ENCODE assay signal across 12 cellular contexts in genomic region chr12:133203344-133204263, GRCh38. TPM values are rescaled to one million over a fixed set of nuclear protein-coding genes. Genes with fewer than 3 reads are reported as not detected.
DNase-seq lines count a peak whose midpoint lies in the region; ATAC-seq, FAIRE-seq and TF ChIP-seq lines count a peak whose summit lies in the region.
"Had no signal": no experiment of that assay in that cellular context is flagged by ENCODE, and none has a peak within 500 bp of the region (broad histone marks: within the 10 kb centered on the region; RNA-seq: fewer than 3 reads in every experiment).

No MANE protein-coding gene starts in this region.

- no peak overlapping the region for H3K4me2 ChIP-seq in K562 (ENCODE audit: insufficient read depth, low read length)
- H3K4me2 ChIP-seq: SK-N-SH had no signal

- TF ChIP-seq CTCF in CD8-positive, alpha-beta T cell (IDR thresholded peaks at IDR 0.05): no peak
- no peak for TF ChIP-seq CTCF in HEK293 (tag by site-specific recombination; IDR thresholded peaks at IDR 0.05)
- no peak for TF ChIP-seq CTCF in K562 (IDR thresholded peaks at IDR 0.05 in 2 of 3, conservative IDR thresholded peaks at IDR 0.05 in 1 of 3; ENCODE audit: insufficient read depth in 2 of 3, low read depth in 1 of 3, low read length in 3 of 3)
- TF ChIP-seq CTCF in ovary (IDR thresholded peaks at IDR 0.05): no peak

- BruUV-seq in K562 (replicated peaks; lab: Mats Ljungman, UMichigan): no TSS peak

- DNase-seq in CD8-positive, alpha-beta T cell: no peak
- DNase-seq in K562 (ENCODE audit: extremely low read depth in 1 of 4, low spot score in 3 of 4) (no peak), ovary (no peak), MV-4-11 (lab: John Stamatoyannopoulos, UW) (no peak), NCI-H524 (lab: John Stamatoyannopoulos, UW) (no peak)
- DNase-seq: lower lobe of right lung, SK-N-SH had no signal

- H3K27ac Mint-ChIP-seq in CD8-positive, alpha-beta T cell: no peak overlapping the region

- CTCF ChIA-PET in CD8-positive, alpha-beta T cell (lab: Charles Lee): interaction anchor here (1.0 kb wide), 1 partner anchor 15 kb away, joined by 3 read pairs; no protein-coding TSS in a partner anchor
- CTCF ChIA-PET in HEK293 (lab: Yijun Ruan, JAX): interaction anchor here (0.5 kb wide), 1 partner anchor 299 kb away, joined by 3 read pairs; no protein-coding TSS in a partner anchor
- CTCF ChIA-PET in K562 (lab: Yijun Ruan, JAX; ENCODE audit: low intra/inter-chr PET ratio): no interaction called here

- H3K27ac ChIP-seq in CD8-positive, alpha-beta T cell (ENCODE audit: low read depth, low read length): no peak overlapping the region
- H3K27ac ChIP-seq in HEK293 (ENCODE audit: extremely low read depth, low read depth, low read length) (no peak overlapping the region), K562 (ENCODE audit: extremely low read depth, low read depth, low read length) (no peak overlapping the region), muscle layer of colon (ENCODE audit: low read depth, low read length) (no peak overlapping the region), ovary (no peak overlapping the region)
- H3K27ac ChIP-seq: esophagus muscularis mucosa, lower lobe of right lung had no signal

- no peaks in the 10 kb centered on the region for H3K4me1 ChIP-seq in CD8-positive, alpha-beta T cell (ENCODE audit: insufficient read depth, low read length)
- H3K4me1 ChIP-seq in HEK293 (ENCODE audit: control insufficient read depth, insufficient read depth, low read length): no peaks in the 10 kb centered on the region
- no peaks in the 10 kb centered on the region for H3K4me1 ChIP-seq in K562 (replicated peaks in 1 of 2; ENCODE audit: control insufficient read depth in 2 of 2, insufficient read depth in 2 of 2, low read length in 2 of 2)
- H3K4me1 ChIP-seq in muscle layer of colon (ENCODE audit: insufficient read depth, low read length): no peaks in the 10 kb centered on the region
- H3K4me1 ChIP-seq in ovary (ENCODE audit: insufficient read depth): no peaks in the 10 kb centered on the region
- H3K4me1 ChIP-seq: esophagus muscularis mucosa, lower lobe of right lung had no signal

- POLR2A ChIA-PET in CD8-positive, alpha-beta T cell (lab: Charles Lee): interaction anchor here (0.9 kb wide), 1 partner anchor 146 kb away, joined by 3 read pairs; no protein-coding TSS in a partner anchor
- POLR2A ChIA-PET in HEK293 (lab: Yijun Ruan, JAX) (no interaction called here), K562 (lab: Yijun Ruan, JAX) (no interaction called here)

- H3K9me3 ChIP-seq in CD8-positive, alpha-beta T cell (ENCODE audit: low read length): peaks cover 66% of the 10 kb centered on the region
- H3K9me3 ChIP-seq in HEK293 (ENCODE audit: control insufficient read depth, insufficient read depth, low read depth, low read length): no peaks in the 10 kb centered on the region
- peaks cover 44% of the 10 kb centered on the region for H3K9me3 ChIP-seq in K562 (replicated peaks; ENCODE audit: control insufficient read depth, insufficient read depth, low read depth, low read length)
- H3K9me3 ChIP-seq in muscle layer of colon (ENCODE audit: low read length): peaks cover 65% of the 10 kb centered on the region
- H3K9me3 ChIP-seq in ovary: peaks cover 38 to 51% of the 10 kb centered on the region in 2 donors

- in situ Hi-C loops in K562 (cut with MboI): no loop called here

- no peak for TF ChIP-seq EP300 in K562 (IDR thresholded peaks at IDR 0.05; ENCODE audit: low read length)
- no peak for TF ChIP-seq EP300 in ovary (IDR thresholded peaks at IDR 0.05)

- H3K36me3 ChIP-seq in CD8-positive, alpha-beta T cell (ENCODE audit: insufficient read depth, low read length): peaks cover 29% of the 10 kb centered on the region
- peaks cover 0 to 30% of the 10 kb centered on the region in 2 experiments; a peak in 2 of 3 replicates for H3K36me3 ChIP-seq in HEK293 (ENCODE audit: control insufficient read depth in 2 of 2, insufficient read depth in 1 of 2, low read length in 2 of 2)
- peaks cover 23% of the 10 kb centered on the region for H3K36me3 ChIP-seq in K562 (ENCODE audit: control insufficient read depth, insufficient read depth, low read length)
- peaks cover 37% of the 10 kb centered on the region for H3K36me3 ChIP-seq in muscle layer of colon (ENCODE audit: insufficient read depth, low read length)
- H3K36me3 ChIP-seq in ovary: no peaks in the 10 kb centered on the region

- FAIRE-seq in K562 (lab: Jason Lieb, UNC): no peak

- H2AFZ ChIP-seq in K562 (ENCODE audit: low read depth, low read length): no peak overlapping the region

- H3K9ac ChIP-seq in K562 (ENCODE audit: insufficient read depth in 1 of 2, low read depth in 2 of 2, low read length in 2 of 2): no peak overlapping the region
- no peak overlapping the region for H3K9ac ChIP-seq in muscle layer of colon (ENCODE audit: low read length)
- H3K9ac ChIP-seq: SK-N-SH had no signal

- H3K27me3 Mint-ChIP-seq in CD8-positive, alpha-beta T cell (ENCODE audit: low read depth): no peaks in the 10 kb centered on the region

- H3K9me3 Mint-ChIP-seq in CD8-positive, alpha-beta T cell: peaks cover 54% of the 10 kb centered on the region

- ATAC-seq in CD8-positive, alpha-beta T cell: no peak
- no peak for ATAC-seq in K562
- ATAC-seq in HG03565 (IDR thresholded peaks at IDR 0.05; ENCODE audit: unreplicated experiment): no peak
- ATAC-seq: lower lobe of right lung had no signal

- H3K4me3 ChIP-seq in CD8-positive, alpha-beta T cell (ENCODE audit: low read depth, low read length): peak overlapping the region; percentile 6
- H3K4me3 ChIP-seq in HEK293 (ENCODE audit: low read depth, low read length) (no peak overlapping the region), K562 (no peak overlapping the region), muscle layer of colon (ENCODE audit: low read depth in 1 of 2, low read length in 2 of 2) (peak overlapping the region; percentile 11 to 51), ovary (no peak overlapping the region)
- H3K4me3 ChIP-seq: esophagus muscularis mucosa, lower lobe of right lung had no signal

- no peaks in the 10 kb centered on the region for H3K9me1 ChIP-seq in K562 (ENCODE audit: control insufficient read depth, insufficient read depth, low read length)

- intact Hi-C loops in CD8-positive, alpha-beta T cell (cut with DNase I, micrococcal nuclease): no loop called here
- intact Hi-C loops in K562 (cut with micrococcal nuclease) (no loop called here), ovary (cut with DNase I) (no loop called here)

- no peak for TF ChIP-seq POLR2A in K562 (conservative IDR thresholded peaks at IDR 0.05)
- TF ChIP-seq POLR2A in ovary (IDR thresholded peaks at IDR 0.05): no peak

- H4K20me1 ChIP-seq in K562 (replicated peaks; ENCODE audit: control insufficient read depth, insufficient read depth, low read length): no peaks in the 10 kb centered on the region

- no peak for TF ChIP-seq RAD21 in K562 (CRISPR knock-in tag; conservative IDR thresholded peaks at IDR 0.05 in 1 of 2, IDR thresholded peaks at IDR 0.05 in 1 of 2)

- H3K36me3 Mint-ChIP-seq in CD8-positive, alpha-beta T cell: peaks cover 66% of the 10 kb centered on the region

- no peak overlapping the region for H3K4me3 Mint-ChIP-seq in CD8-positive, alpha-beta T cell

- no peaks in the 10 kb centered on the region for H3K79me2 ChIP-seq in K562 (ENCODE audit: control insufficient read depth, insufficient read depth, low read length)

- H3K27me3 ChIP-seq in CD8-positive, alpha-beta T cell (ENCODE audit: insufficient read depth, low read length): no peaks in the 10 kb centered on the region
- no peaks in the 10 kb centered on the region for H3K27me3 ChIP-seq in K562 (ENCODE audit: control insufficient read depth in 2 of 2, insufficient read depth in 2 of 2, low read length in 2 of 2)
- no peaks in the 10 kb centered on the region for H3K27me3 ChIP-seq in muscle layer of colon (ENCODE audit: control insufficient read depth in 1 of 2, insufficient read depth in 2 of 2, low read length in 2 of 2)
- H3K27me3 ChIP-seq in ovary: no peaks in the 10 kb centered on the region
- H3K27me3 ChIP-seq: esophagus muscularis mucosa had no signal

- no peaks in the 10 kb centered on the region for H3K4me1 Mint-ChIP-seq in CD8-positive, alpha-beta T cell (ENCODE audit: low read depth)

- 54% methylated on average over 7 of the region's 7 CpGs for WGBS in K562 (ENCODE audit: insufficient coverage, low coverage, missing lambda C conversion rate)
- 96 to 97% (median 97%) methylated on average over 7 of the region's 7 CpGs for WGBS in ovary, 3 donors

RNA-seq across cellular contexts. Expression of gene ZNF268, which starts 22.3 kb away (rescaled TPM):
- total RNA-seq in CD8-positive, alpha-beta T cell: 10 to 100 TPM; 23.9 to 24.8 TPM
- 36.1 and 37.4 TPM in 2 replicates for total RNA-seq in K562 (2011; cell fraction: chromatin; rRNA removed; ENCODE audit: low replicate concordance)
- total RNA-seq in K562 (2011; cell fraction: nucleolus; rRNA removed): 30.4 and 35.2 TPM in 2 replicates
- total RNA-seq in K562 (2011; cell fraction: nucleoplasm; rRNA removed): 23.2 and 24.7 TPM in 2 replicates
- 10.4 and 14.8 TPM in 2 replicates for total RNA-seq in K562 (2014; rRNA removed)
- 12.0 and 12.3 TPM in 2 replicates for total RNA-seq in K562 (2014; rRNA removed; fragmentation: Illumina TruSeq; extraction: Trizol)
- total RNA-seq in K562 (2015; rRNA removed; fragmentation: Illumina TruSeq; extraction: Trizol): 10.9 and 11.3 TPM in 2 replicates
- 8.2 and 9.3 TPM in 2 replicates for total RNA-seq in K562 (2021)
- 4.3 and 7.5 TPM in 2 replicates for polyA plus RNA-seq in K562 (2011; rRNA removed)
- 3.0 and 4.1 TPM in 2 replicates for polyA plus RNA-seq in K562 (2011; cell fraction: cytosol; rRNA removed)
- polyA plus RNA-seq in K562 (2011; cell fraction: nucleus; rRNA removed): 4.7 and 8.7 TPM in 2 replicates
- 6.6 and 7.4 TPM in 2 replicates for polyA plus RNA-seq in K562 (2012)
- 4.8 and 6.3 TPM in 2 replicates for polyA plus RNA-seq in K562 (2014; fragmentation: Illumina TruSeq; extraction: Trizol)
- 1 to 10 TPM; 6.5 to 7.7 TPM for polyA plus RNA-seq in K562 (2014; fragmentation: Nextera tagmentation; extraction: Ambion mirVana)
- 5.1 and 5.8 TPM in 2 replicates for polyA plus RNA-seq in K562 (2014; rRNA removed)
- 18.1 and 18.7 TPM in 2 replicates for polyA minus RNA-seq in K562 (2011; rRNA and poly(A)+ RNA removed)
- polyA minus RNA-seq in K562 (2011; cell fraction: cytosol; rRNA and poly(A)+ RNA removed): 10.5 and 15.3 TPM in 2 replicates
- polyA minus RNA-seq in K562 (2011; cell fraction: nucleus; rRNA and poly(A)+ RNA removed): 30.6 and 35.2 TPM in 2 replicates
- total RNA-seq in ovary: 10 to 100 TPM; 16.0 to 35.5 (median 24.8) TPM
- polyA plus RNA-seq in ovary: 10 to 100 TPM in 1 of 2 donors, 1 to 10 TPM in 1; 6.3 to 10.7 TPM

RNA-seq across cellular contexts. Expression of gene ANHX, which starts 32.1 kb away (rescaled TPM):
- total RNA-seq in CD8-positive, alpha-beta T cell: not detected
- total RNA-seq in K562 (2011; cell fraction: chromatin; rRNA removed; ENCODE audit: low replicate concordance): not detected in 2 replicates
- total RNA-seq in K562 (2011; cell fraction: nucleolus; rRNA removed): not detected in 2 replicates
- not detected in 2 replicates for total RNA-seq in K562 (2011; cell fraction: nucleoplasm; rRNA removed)
- total RNA-seq in K562 (2014; rRNA removed) (not detected in 2 replicates), K562 (2014; rRNA removed; fragmentation: Illumina TruSeq; extraction: Trizol) (not detected in 2 replicates), K562 (2015; rRNA removed; fragmentation: Illumina TruSeq; extraction: Trizol) (not detected in 2 replicates), K562 (2021) (not detected in 2 replicates), ovary (not detected)
- polyA plus RNA-seq in K562 (2011; rRNA removed) (not detected in 2 replicates), K562 (2014; fragmentation: Illumina TruSeq; extraction: Trizol) (not detected in 2 replicates), K562 (2014; fragmentation: Nextera tagmentation; extraction: Ambion mirVana) (not detected), K562 (2014; rRNA removed) (not detected in 2 replicates), ovary (not detected)
- polyA plus RNA-seq in K562 (2011; cell fraction: cytosol; rRNA removed): not detected in 2 replicates
- polyA plus RNA-seq in K562 (2011; cell fraction: nucleus; rRNA removed): not detected in 2 replicates
- not detected in 2 replicates for polyA plus RNA-seq in K562 (2012)
- polyA minus RNA-seq in K562 (2011; rRNA and poly(A)+ RNA removed): not detected in 2 replicates
- polyA minus RNA-seq in K562 (2011; cell fraction: cytosol; rRNA and poly(A)+ RNA removed): not detected in 2 replicates
- not detected in 2 replicates for polyA minus RNA-seq in K562 (2011; cell fraction: nucleus; rRNA and poly(A)+ RNA removed)
- total RNA-seq: astrocyte, esophagus muscularis mucosa, lower lobe of right lung had no signal
- polyA plus RNA-seq: SK-N-SH had no signal

Comparison
In these comparisons a context has a peak if more than half of its experiments do, and no peak if none do; other contexts are left out.
1. H3K4me3 ChIP-seq: peak in CD8-positive, alpha-beta T cell (single experiment) and muscle layer of colon (2 of 2); none in HEK293 (single experiment), K562 (single experiment) and ovary (single experiment).